13 cellular contexts compared by ENCODE assay signal in the genomic region with DNA sequence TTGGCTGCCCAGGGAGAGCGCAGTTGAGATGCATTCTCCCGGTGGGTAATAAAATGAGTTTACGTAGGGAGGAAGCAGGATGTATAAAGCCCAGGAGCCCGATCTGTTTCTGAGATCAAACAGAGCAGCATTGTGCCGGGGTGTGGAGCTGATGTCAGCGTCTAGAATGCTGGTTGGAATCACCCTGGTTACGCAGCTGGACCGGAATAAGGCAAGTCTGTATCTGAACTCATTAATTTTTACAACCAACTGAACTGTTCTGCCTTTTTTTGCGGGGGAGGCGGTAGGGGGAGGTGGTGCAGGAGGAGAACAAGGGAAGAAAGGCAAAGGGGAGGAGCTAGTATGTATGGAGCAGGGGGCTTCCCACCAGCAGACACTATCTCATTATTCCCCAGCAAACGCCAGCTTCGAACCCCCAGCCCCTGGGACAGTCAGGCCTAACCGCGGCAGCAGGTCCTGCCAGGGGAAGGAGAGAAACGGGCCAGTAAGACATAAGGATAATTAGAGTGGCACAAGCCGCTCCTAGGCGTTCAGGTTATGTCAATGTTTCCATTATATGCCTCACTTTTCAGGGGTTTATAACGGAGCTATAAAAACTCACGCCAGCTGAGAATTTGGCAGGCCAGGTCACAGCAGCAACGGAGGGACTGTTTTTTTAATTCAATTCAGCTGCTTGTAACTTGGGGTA.
DNase-seq lines count a peak whose midpoint lies in the region; ATAC-seq lines count a peak whose summit lies in the region.
"Had no signal": no experiment of that assay in that cellular context is flagged by ENCODE, and none has a peak within 500 bp of the region (broad histone marks: within the 10 kb centered on the region; RNA-seq: fewer than 3 reads in every experiment).

No MANE protein-coding gene starts in this region.

- H3K9ac ChIP-seq in SK-N-MC (ENCODE audit: insufficient read length): no peak overlapping the region

- no peak overlapping the region for H3K27ac ChIP-seq in SK-N-MC

- H3K4me1 Mint-ChIP-seq in stimulated activated naive CD8-positive, alpha-beta T cell treated with anti-CD3 and anti-CD28 coated beads, Interleukin-15, amount 100 ng/mL, for 72 hours: peaks cover 13% of the 10 kb centered on the region

- DNase-seq in DMS153 treated with DMSO at 0.1 percent for 48 hours (lab: John Stamatoyannopoulos, UW; ENCODE audit: unreplicated experiment) (peak; percentile 87), SK-N-MC (ENCODE audit: low read depth, low spot score) (peak; percentile 67), left cardiac atrium (peak; percentile 37), nucleus accumbens (lab: John Stamatoyannopoulos, UW) (peak in 37 of 56 donors; percentile 7 to 61 (median 31)), left lobe of liver (ENCODE audit: low spot score) (no peak), NCI-H82 treated with DMSO at 0.1 percent for 48 hours (lab: John Stamatoyannopoulos, UW; ENCODE audit: unreplicated experiment) (no peak), T-helper 1 cell (no peak)
- DNase-seq in stimulated activated naive CD8-positive, alpha-beta T cell treated with anti-CD3 and anti-CD28 coated beads, Interleukin-15, amount 100 ng/mL, for 72 hours: no peak
- DNase-seq: activated CD4-positive, CD25-positive, alpha-beta regulatory T cell treated with anti-CD3 and anti-CD28 coated beads, Interleukin-2, amount 50 U/mL, for 72 hours; activated T-cell treated with anti-CD3 and anti-CD28 coated beads, Interleukin-2, amount 50 U/mL, for 48 hours; MV-4-11; naive thymus-derived CD4-positive, alpha-beta T cell; NCI-H82 had no signal

- intact Hi-C loops in left cardiac atrium (cut with DNase I): no loop called here

- no peak overlapping the region for H3K27ac Mint-ChIP-seq in stimulated activated naive CD8-positive, alpha-beta T cell treated with anti-CD3 and anti-CD28 coated beads, Interleukin-15, amount 100 ng/mL, for 72 hours
- H3K27ac Mint-ChIP-seq: naive thymus-derived CD4-positive, alpha-beta T cell had no signal

- no peak overlapping the region for H3K4me3 Mint-ChIP-seq in stimulated activated naive CD8-positive, alpha-beta T cell treated with anti-CD3 and anti-CD28 coated beads, Interleukin-15, amount 100 ng/mL, for 72 hours
- H3K4me3 Mint-ChIP-seq: naive thymus-derived CD4-positive, alpha-beta T cell had no signal

- peaks cover 74% of the 10 kb centered on the region for H3K27me3 Mint-ChIP-seq in stimulated activated naive CD8-positive, alpha-beta T cell treated with anti-CD3 and anti-CD28 coated beads, Interleukin-15, amount 100 ng/mL, for 72 hours

- H3K4me3 ChIP-seq in SK-N-MC: peak overlapping the region; percentile 32

- ATAC-seq in left cardiac atrium (peak; percentile 63 to 95), left lobe of liver (no peak)
- ATAC-seq in stimulated activated naive CD8-positive, alpha-beta T cell treated with anti-CD3 and anti-CD28 coated beads, Interleukin-15, amount 100 ng/mL, for 72 hours: no peak
- ATAC-seq: naive thymus-derived CD4-positive, alpha-beta T cell had no signal

- peaks cover 5 to 10% of the 10 kb centered on the region in 2 donors for H3K9me3 Mint-ChIP-seq in stimulated activated naive CD8-positive, alpha-beta T cell treated with anti-CD3 and anti-CD28 coated beads, Interleukin-15, amount 100 ng/mL, for 72 hours

- no peaks in the 10 kb centered on the region for H3K9me3 ChIP-seq in SK-N-MC (ENCODE audit: low read depth, low read length)

- no peaks in the 10 kb centered on the region for H3K36me3 ChIP-seq in SK-N-MC (ENCODE audit: insufficient read depth, low read length)

Comparison
In these comparisons a context has a peak if more than half of its experiments do, and no peak if none do; other contexts are left out.
1. DNase-seq: peak in DMS153 treated with DMSO at 0.1 percent for 48 hours (single experiment), SK-N-MC (single experiment), left cardiac atrium (single experiment) and nucleus accumbens (37 of 56); none in left lobe of liver (single experiment), NCI-H82 treated with DMSO at 0.1 percent for 48 hours (single experiment), T-helper 1 cell (0 of 5) and stimulated activated naive CD8-positive, alpha-beta T cell treated with anti-CD3 and anti-CD28 coated beads, Interleukin-15, amount 100 ng/mL, for 72 hours (0 of 2).
2. ATAC-seq: peak in left cardiac atrium (2 of 2); none in left lobe of liver (single experiment) and stimulated activated naive CD8-positive, alpha-beta T cell treated with anti-CD3 and anti-CD28 coated beads, Interleukin-15, amount 100 ng/mL, for 72 hours (single experiment).